Comparison of ENCODE assay signal across 9 cellular contexts in genomic region chr9:35658894-35659220, GRCh38. TPM values are rescaled to one million over a fixed set of nuclear protein-coding genes. Genes with fewer than 3 reads are reported as not detected.
DNase-seq lines count a peak whose midpoint lies in the region; ATAC-seq, FAIRE-seq and TF ChIP-seq lines count a peak whose summit lies in the region.
"Had no signal": no experiment of that assay in that cellular context is flagged by ENCODE, and none has a peak within 500 bp of the region (broad histone marks: within the 10 kb centered on the region; RNA-seq: fewer than 3 reads in every experiment).

No MANE protein-coding gene starts in this region.

- peaks cover 11% of the 10 kb centered on the region for H3K79me2 ChIP-seq in astrocyte (ENCODE audit: insufficient read depth, low read length)

- peak overlapping the region; percentile 92 for H2AFZ ChIP-seq in astrocyte (ENCODE audit: low read depth, low read length)

- H3K27ac ChIP-seq in astrocyte (ENCODE audit: low read depth, low read length) (peak overlapping the region; percentile 100), iPS-18a (ENCODE audit: low read length) (peak overlapping the region; percentile 92)

- DNase-seq in NCI-H2029 treated with DMSO at 0.1 percent for 48 hours (lab: John Stamatoyannopoulos, UW) (peak; percentile 28), NCI-H2029 (lab: John Stamatoyannopoulos, UW) (no peak), LNCaP clone FGC (ENCODE audit: low read depth) (no peak), astrocyte (ENCODE audit: low read depth) (peak; percentile 59)
- no peak for DNase-seq in stimulated activated effector memory CD8-positive, alpha-beta T cell treated with anti-CD3 and anti-CD28 coated beads, Interleukin-12 subunit alpha, Interleukin-12 subunit beta, amount 100 ng/mL, for 72 hours (ENCODE audit: low spot score in 2 of 2)

- H3K9me3 ChIP-seq in astrocyte (ENCODE audit: insufficient read depth, low read depth, low read length) (no peaks in the 10 kb centered on the region), iPS-18a (ENCODE audit: control insufficient read depth, low read depth, low read length) (no peaks in the 10 kb centered on the region)

- H3K4me1 Mint-ChIP-seq in astrocyte (ENCODE audit: low read depth, unreplicated experiment): peaks cover 12% of the 10 kb centered on the region
- peaks cover 72% of the 10 kb centered on the region for H3K4me1 Mint-ChIP-seq in stimulated activated effector memory CD8-positive, alpha-beta T cell treated with anti-CD3 and anti-CD28 coated beads, Interleukin-12 subunit alpha, Interleukin-12 subunit beta, amount 100 ng/mL, for 72 hours

- ATAC-seq in stimulated activated effector memory CD8-positive, alpha-beta T cell treated with anti-CD3 and anti-CD28 coated beads, Interleukin-12 subunit alpha, Interleukin-12 subunit beta, amount 100 ng/mL, for 72 hours: no peak
- ATAC-seq in HG02840 (IDR thresholded peaks at IDR 0.05; ENCODE audit: low FRiP score, unreplicated experiment) (no peak), HG02981 (IDR thresholded peaks at IDR 0.05; ENCODE audit: unreplicated experiment) (no peak)

- peaks cover 8% of the 10 kb centered on the region for H4K20me1 ChIP-seq in astrocyte (ENCODE audit: insufficient read depth, low read length)

- peak overlapping the region; percentile 92 for H3K9ac ChIP-seq in astrocyte (ENCODE audit: low read length)
- peak overlapping the region; percentile 74 for H3K9ac ChIP-seq in iPS-18a (ENCODE audit: low read length)

- peak overlapping the region; percentile 71 for H3K4me3 ChIP-seq in LNCaP clone FGC (ENCODE audit: low read depth, low read length)
- peak overlapping the region; percentile 78 for H3K4me3 ChIP-seq in astrocyte (ENCODE audit: insufficient read depth, low read depth, low read length)
- H3K4me3 ChIP-seq in iPS-18a (ENCODE audit: low read length): peak overlapping the region; percentile 95

- peak overlapping the region; percentile 75 for H3K27ac Mint-ChIP-seq in astrocyte (ENCODE audit: unreplicated experiment)
- peak overlapping the region; percentile 100 for H3K27ac Mint-ChIP-seq in stimulated activated effector memory CD8-positive, alpha-beta T cell treated with anti-CD3 and anti-CD28 coated beads, Interleukin-12 subunit alpha, Interleukin-12 subunit beta, amount 100 ng/mL, for 72 hours

- peak overlapping the region; percentile 86 for H3K4me2 ChIP-seq in astrocyte (ENCODE audit: low read length)

- H3K4me1 ChIP-seq in astrocyte (ENCODE audit: insufficient read depth, low read length) (peaks cover 15% of the 10 kb centered on the region), iPS-18a (ENCODE audit: control insufficient read depth, low read depth, low read length) (peaks cover 9% of the 10 kb centered on the region)

- H3K9me3 Mint-ChIP-seq in astrocyte (ENCODE audit: unreplicated experiment): no peaks in the 10 kb centered on the region
- H3K9me3 Mint-ChIP-seq in stimulated activated effector memory CD8-positive, alpha-beta T cell treated with anti-CD3 and anti-CD28 coated beads, Interleukin-12 subunit alpha, Interleukin-12 subunit beta, amount 100 ng/mL, for 72 hours: no peaks in the 10 kb centered on the region

- H3K36me3 ChIP-seq in astrocyte (ENCODE audit: insufficient read depth, low read length): peaks cover 6% of the 10 kb centered on the region
- H3K36me3 ChIP-seq in iPS-18a (ENCODE audit: control insufficient read depth, low read depth, low read length): peaks cover 30% of the 10 kb centered on the region

- no peak for TF ChIP-seq CTCF in LNCaP clone FGC (IDR thresholded peaks at IDR 0.05; ENCODE audit: control insufficient read depth, extremely low read depth, insufficient read depth)
- TF ChIP-seq CTCF in astrocyte (IDR thresholded peaks at IDR 0.05; ENCODE audit: insufficient read depth, low read depth, low read length): no peak

- H3K27me3 ChIP-seq in astrocyte (ENCODE audit: insufficient read depth, low read length): no peaks in the 10 kb centered on the region
- H3K27me3 ChIP-seq in iPS-18a (ENCODE audit: control insufficient read depth, insufficient read depth, low read length): peaks cover 13% of the 10 kb centered on the region

- H3K36me3 Mint-ChIP-seq in astrocyte (ENCODE audit: low read depth, unreplicated experiment): peaks cover 1% of the 10 kb centered on the region
- H3K36me3 Mint-ChIP-seq in stimulated activated effector memory CD8-positive, alpha-beta T cell treated with anti-CD3 and anti-CD28 coated beads, Interleukin-12 subunit alpha, Interleukin-12 subunit beta, amount 100 ng/mL, for 72 hours: peaks cover 76% of the 10 kb centered on the region

- no peaks in the 10 kb centered on the region for H3K27me3 Mint-ChIP-seq in astrocyte (ENCODE audit: low read depth, unreplicated experiment)

- peak overlapping the region; percentile 87 for H3K4me3 Mint-ChIP-seq in astrocyte (ENCODE audit: unreplicated experiment)
- H3K4me3 Mint-ChIP-seq in stimulated activated effector memory CD8-positive, alpha-beta T cell treated with anti-CD3 and anti-CD28 coated beads, Interleukin-12 subunit alpha, Interleukin-12 subunit beta, amount 100 ng/mL, for 72 hours: peak overlapping the region; percentile 89

- FAIRE-seq in astrocyte (lab: Jason Lieb, UNC): no peak
- FAIRE-seq: G401.6 had no signal

RNA-seq across cellular contexts. Expression of gene CCDC107, which starts 0.8 kb away (rescaled TPM):
- total RNA-seq in astrocyte: 15.5 and 18.8 TPM in 2 replicates

RNA-seq across cellular contexts. Expression of gene RMRP, which starts 1.0 kb away (rescaled TPM):
- total RNA-seq in astrocyte: 13,402 and 14,410 TPM in 2 replicates

RNA-seq across cellular contexts. Expression of gene ARHGEF39, which starts 6.1 kb away (rescaled TPM):
- 0.53 and 1.0 TPM in 2 replicates for total RNA-seq in astrocyte

RNA-seq across cellular contexts. Expression of gene SIT1, which starts 8.1 kb away (rescaled TPM):
- not detected in 2 replicates for total RNA-seq in astrocyte

RNA-seq across cellular contexts. Expression of gene CA9, which starts 14.9 kb away (rescaled TPM):
- total RNA-seq in astrocyte: not detected in 2 replicates

Comparison
In these comparisons a context has a peak if more than half of its experiments do, and no peak if none do; other contexts are left out.
1. DNase-seq: peak in NCI-H2029 treated with DMSO at 0.1 percent for 48 hours (single experiment) and astrocyte (single experiment); none in NCI-H2029 (single experiment), LNCaP clone FGC (single experiment) and stimulated activated effector memory CD8-positive, alpha-beta T cell treated with anti-CD3 and anti-CD28 coated beads, Interleukin-12 subunit alpha, Interleukin-12 subunit beta, amount 100 ng/mL, for 72 hours (0 of 2).
2. Peak in every context shown above with its lines, with median percentiles within 50 percentile points of each other: H3K4me3 ChIP-seq.